ENCODE assay signal across 1 cellular context in the genomic region with DNA sequence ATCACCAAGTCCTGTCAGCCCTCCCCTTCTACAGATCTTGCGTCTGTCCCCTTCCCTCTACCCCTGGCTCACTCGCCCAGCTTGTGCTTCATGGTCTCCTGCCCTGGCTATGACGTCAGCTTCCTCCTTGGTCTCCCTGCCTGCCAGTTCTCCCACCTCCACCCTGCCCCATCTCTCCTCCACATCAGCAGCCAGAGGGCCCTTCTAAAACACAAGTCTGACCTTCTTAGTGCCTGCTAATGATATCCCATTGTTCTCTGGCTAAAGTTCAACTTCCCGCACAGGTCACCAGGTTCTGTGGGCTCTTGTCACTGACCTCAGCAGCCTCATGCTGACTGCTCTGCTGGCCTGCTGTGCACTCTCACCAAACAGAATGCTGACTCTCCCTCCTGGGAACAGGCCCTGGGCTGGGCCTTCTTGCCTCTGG.
TF ChIP-seq lines count a peak whose summit lies in the region.

No MANE protein-coding gene starts in this region.

TF ChIP-seq in Ishikawa, 13 proteins besides CTCF, POLR2A, EP300 and RAD21 (continued from another document):
- TF ChIP-seq, protein P1, sequence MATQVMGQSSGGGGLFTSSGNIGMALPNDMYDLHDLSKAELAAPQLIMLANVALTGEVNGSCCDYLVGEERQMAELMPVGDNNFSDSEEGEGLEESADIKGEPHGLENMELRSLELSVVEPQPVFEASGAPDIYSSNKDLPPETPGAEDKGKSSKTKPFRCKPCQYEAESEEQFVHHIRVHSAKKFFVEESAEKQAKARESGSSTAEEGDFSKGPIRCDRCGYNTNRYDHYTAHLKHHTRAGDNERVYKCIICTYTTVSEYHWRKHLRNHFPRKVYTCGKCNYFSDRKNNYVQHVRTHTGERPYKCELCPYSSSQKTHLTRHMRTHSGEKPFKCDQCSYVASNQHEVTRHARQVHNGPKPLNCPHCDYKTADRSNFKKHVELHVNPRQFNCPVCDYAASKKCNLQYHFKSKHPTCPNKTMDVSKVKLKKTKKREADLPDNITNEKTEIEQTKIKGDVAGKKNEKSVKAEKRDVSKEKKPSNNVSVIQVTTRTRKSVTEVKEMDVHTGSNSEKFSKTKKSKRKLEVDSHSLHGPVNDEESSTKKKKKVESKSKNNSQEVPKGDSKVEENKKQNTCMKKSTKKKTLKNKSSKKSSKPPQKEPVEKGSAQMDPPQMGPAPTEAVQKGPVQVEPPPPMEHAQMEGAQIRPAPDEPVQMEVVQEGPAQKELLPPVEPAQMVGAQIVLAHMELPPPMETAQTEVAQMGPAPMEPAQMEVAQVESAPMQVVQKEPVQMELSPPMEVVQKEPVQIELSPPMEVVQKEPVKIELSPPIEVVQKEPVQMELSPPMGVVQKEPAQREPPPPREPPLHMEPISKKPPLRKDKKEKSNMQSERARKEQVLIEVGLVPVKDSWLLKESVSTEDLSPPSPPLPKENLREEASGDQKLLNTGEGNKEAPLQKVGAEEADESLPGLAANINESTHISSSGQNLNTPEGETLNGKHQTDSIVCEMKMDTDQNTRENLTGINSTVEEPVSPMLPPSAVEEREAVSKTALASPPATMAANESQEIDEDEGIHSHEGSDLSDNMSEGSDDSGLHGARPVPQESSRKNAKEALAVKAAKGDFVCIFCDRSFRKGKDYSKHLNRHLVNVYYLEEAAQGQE (IDR thresholded peaks at IDR 0.05; ENCODE audit: low read depth) = no peak
